8 cellular contexts compared by ENCODE assay signal in genomic region chr3:142595581-142595950, GRCh38. TPM values are rescaled to one million over a fixed set of nuclear protein-coding genes. Genes with fewer than 3 reads are reported as not detected.
A peak's percentile ranks its signal among the peaks of the same experiment; 100 is the strongest.
DNase-seq lines count a peak whose midpoint lies in the region; ATAC-seq and TF ChIP-seq lines count a peak whose summit lies in the region.

No MANE protein-coding gene starts in this region.

- no peaks in the 10 kb centered on the region for H3K36me3 ChIP-seq in CD8-positive, alpha-beta T cell (ENCODE audit: insufficient read depth, low read length)
- no peaks in the 10 kb centered on the region for H3K36me3 ChIP-seq in KOPT-K1 (ENCODE audit: insufficient read depth, low read length)
- H3K36me3 ChIP-seq in body of pancreas (replicated peaks in 1 of 2; ENCODE audit: insufficient read depth in 1 of 2, low read depth in 2 of 2), result no peaks in the 10 kb centered on the region
- H3K36me3 ChIP-seq in thoracic aorta, result no peaks in the 10 kb centered on the region

- peaks cover 17% of the 10 kb centered on the region for H3K4me1 ChIP-seq in CD8-positive, alpha-beta T cell (ENCODE audit: insufficient read depth, low read length)
- peaks cover 26% of the 10 kb centered on the region for H3K4me1 ChIP-seq in body of pancreas
- peaks cover 0 to 7% of the 10 kb centered on the region in 2 donors for H3K4me1 ChIP-seq in thoracic aorta (ENCODE audit: control insufficient read depth in 1 of 2, low read depth in 2 of 2)

- no peaks in the 10 kb centered on the region for H3K9me3 Mint-ChIP-seq in CD8-positive, alpha-beta T cell

- DNase-seq in CD8-positive, alpha-beta T cell, result no peak
- peak; percentile 34 to 56 (median 47) for DNase-seq in body of pancreas
- peak; percentile 96 for DNase-seq in kidney tubule cell (ENCODE audit: low spot score)
- DNase-seq in thoracic aorta (ENCODE audit: low spot score), result no peak
- no peak for DNase-seq in stimulated activated naive CD4-positive, alpha-beta T cell treated with Interleukin-2 at 50 U/mL for 16 hours (lab: John Stamatoyannopoulos, UW)
- no peak for DNase-seq in germinal center (ENCODE audit: low spot score)
- no peak for DNase-seq in NCI-H1694 (lab: John Stamatoyannopoulos, UW)

- intact Hi-C loops in CD8-positive, alpha-beta T cell (cut with DNase I, micrococcal nuclease), result loop anchor here (5.0 to 10.0 kb wide), 2 partner anchors 127 to 371 kb away; partner anchors contain the start of genes GK5 (in 1 of the 2) and TRPC1 (in 1 of the 2)
- intact Hi-C loops in body of pancreas (cut with DNase I), result no loop called here

- peaks cover 7% of the 10 kb centered on the region for H3K36me3 Mint-ChIP-seq in CD8-positive, alpha-beta T cell

- CTCF ChIA-PET in CD8-positive, alpha-beta T cell (lab: Charles Lee), result interaction anchor here (1.9 kb wide), 1 partner anchor 11 kb away, joined by 6 read pairs; no protein-coding TSS in a partner anchor

- WGBS in body of pancreas, 2 donors, result 5 to 8% methylated on average over 7 of the region's 7 CpGs

- peaks cover 17% of the 10 kb centered on the region for H3K4me1 Mint-ChIP-seq in CD8-positive, alpha-beta T cell (ENCODE audit: low read depth)

- H3K27me3 Mint-ChIP-seq in CD8-positive, alpha-beta T cell (ENCODE audit: low read depth), result peaks cover 11% of the 10 kb centered on the region

- peak overlapping the region; percentile 28 for H3K27ac ChIP-seq in CD8-positive, alpha-beta T cell (ENCODE audit: low read depth, low read length)
- H3K27ac ChIP-seq in KOPT-K1 (ENCODE audit: low read depth, low read length, poor library complexity, severe bottlenecking), result peak overlapping the region; percentile 67
- peak overlapping the region; percentile 82 to 93 (median 86) for H3K27ac ChIP-seq in body of pancreas
- H3K27ac ChIP-seq in thoracic aorta, result peak overlapping the region; percentile 27 to 52

- H3K4me3 Mint-ChIP-seq in CD8-positive, alpha-beta T cell, result peak overlapping the region; percentile 96

- H3K9me3 ChIP-seq in CD8-positive, alpha-beta T cell (ENCODE audit: low read length), result no peaks in the 10 kb centered on the region
- H3K9me3 ChIP-seq in KOPT-K1 (ENCODE audit: insufficient read depth, low read length, poor library complexity, severe bottlenecking), result no peaks in the 10 kb centered on the region
- no peaks in the 10 kb centered on the region for H3K9me3 ChIP-seq in body of pancreas
- H3K9me3 ChIP-seq in thoracic aorta, result no peaks in the 10 kb centered on the region

- no peak for TF ChIP-seq CTCF in CD8-positive, alpha-beta T cell (IDR thresholded peaks at IDR 0.05)
- TF ChIP-seq CTCF in body of pancreas (IDR thresholded peaks at IDR 0.05) (no peak), thoracic aorta (IDR thresholded peaks at IDR 0.05) (no peak)

- ATAC-seq in CD8-positive, alpha-beta T cell, result no peak
- ATAC-seq in body of pancreas (peak; percentile 64), thoracic aorta (ENCODE audit: insufficient number of reproducible peaks, low FRiP score, low read depth) (peak; percentile 75)

- POLR2A ChIA-PET in CD8-positive, alpha-beta T cell (lab: Charles Lee), result interaction anchor here (1.3 kb wide), 1 partner anchor 13 kb away, joined by 4 read pairs; no protein-coding TSS in a partner anchor

- no peaks in the 10 kb centered on the region for H3K27me3 ChIP-seq in CD8-positive, alpha-beta T cell (ENCODE audit: insufficient read depth, low read length)
- H3K27me3 ChIP-seq in body of pancreas (no peaks in the 10 kb centered on the region), thoracic aorta (replicated peaks; ENCODE audit: insufficient read depth) (no peaks in the 10 kb centered on the region)

- H3K27ac Mint-ChIP-seq in CD8-positive, alpha-beta T cell, result peak overlapping the region; percentile 89

- H3K4me3 ChIP-seq in CD8-positive, alpha-beta T cell (ENCODE audit: low read depth, low read length), result peak overlapping the region; percentile 84
- peak overlapping the region in 1 of 2 donors; percentile 85 for H3K4me3 ChIP-seq in body of pancreas
- H3K4me3 ChIP-seq in thoracic aorta, result peak overlapping the region; percentile 74

- TF ChIP-seq POLR2A in body of pancreas (IDR thresholded peaks at IDR 0.05), result no peak

RNA-seq across cellular contexts. Expression of gene PLS1, which starts 0.6 kb away (rescaled TPM):
- 1 to 10 TPM in 1 of 2 experiments, under 1 TPM in 1; 0.57 to 2.0 TPM for total RNA-seq in CD8-positive, alpha-beta T cell
- total RNA-seq in body of pancreas (10 to 100 TPM in 1 of 2 donors, 1 to 10 TPM in 1; 6.3 to 21.8 TPM), thoracic aorta (1 to 10 TPM in 1 of 2 donors, under 1 TPM in 1; 0.54 to 1.4 TPM)

RNA-seq across cellular contexts. Expression of gene ATR, which starts 17.0 kb away (rescaled TPM):
- 10 to 100 TPM; 26.7 to 28.0 TPM for total RNA-seq in CD8-positive, alpha-beta T cell
- total RNA-seq in body of pancreas (10 to 100 TPM; 18.2 to 18.8 TPM), thoracic aorta (10 to 100 TPM; 21.3 to 41.6 TPM)

Comparison
In these comparisons a context has a peak if more than half of its experiments do, and no peak if none do; other contexts are left out.
1. DNase-seq: peak in body of pancreas (4 of 4) and kidney tubule cell (single experiment); none in CD8-positive, alpha-beta T cell (0 of 7), thoracic aorta (single experiment), stimulated activated naive CD4-positive, alpha-beta T cell treated with Interleukin-2 at 50 U/mL for 16 hours (single experiment), germinal center (single experiment) and NCI-H1694 (single experiment).
2. H3K27ac ChIP-seq: peak in every context shown above with its lines; median percentile 86 in body of pancreas; 67 in KOPT-K1; 40 in thoracic aorta; 28 in CD8-positive, alpha-beta T cell.